11 cellular contexts compared by ENCODE assay signal in genomic region chr2:23524261-23524706, GRCh38.
DNase-seq lines count a peak whose midpoint lies in the region; ATAC-seq and TF ChIP-seq lines count a peak whose summit lies in the region.
"Had no signal": no experiment of that assay in that cellular context is flagged by ENCODE, and none has a peak within 500 bp of the region (broad histone marks: within the 10 kb centered on the region; RNA-seq: fewer than 3 reads in every experiment).

No MANE protein-coding gene starts in this region.

- H3K4me3 ChIP-seq in mesenchymal stem cell (ENCODE audit: insufficient read depth in 1 of 2, low read depth in 1 of 2, low read length in 2 of 2) (no peak overlapping the region), aorta (ENCODE audit: low read length in 2 of 2) (no peak overlapping the region)

- no peaks in the 10 kb centered on the region for H3K9me3 Mint-ChIP-seq in chondrocyte (ENCODE audit: low read depth)
- H3K9me3 Mint-ChIP-seq: activated T-cell treated with anti-CD3 and anti-CD28 coated beads, Interleukin-2, amount 50 U/mL, for 4 hours had no signal

- ATAC-seq in Right ventricle myocardium inferior (peak; percentile 27), aorta (ENCODE audit: low FRiP score) (peak; percentile 75)
- ATAC-seq: activated T-cell treated with anti-CD3 and anti-CD28 coated beads, Interleukin-2, amount 50 U/mL, for 4 hours had no signal

- no peaks in the 10 kb centered on the region for H3K9me3 ChIP-seq in mesenchymal stem cell (ENCODE audit: control insufficient read depth, low read length)
- H3K9me3 ChIP-seq in aorta (ENCODE audit: control insufficient read depth, low read length) = no peaks in the 10 kb centered on the region

- H3K18ac ChIP-seq in mesenchymal stem cell (ENCODE audit: low read depth in 1 of 2, low read length in 2 of 2) = no peak overlapping the region

- no peak overlapping the region for H2AK5ac ChIP-seq in mesenchymal stem cell (ENCODE audit: low read length, severe bottlenecking)

- H2AFZ ChIP-seq in mesenchymal stem cell (ENCODE audit: low read depth, low read length) = no peak overlapping the region

- no peak overlapping the region for H4K91ac ChIP-seq in mesenchymal stem cell (ENCODE audit: low read length)

- intact Hi-C loops in Right ventricle myocardium inferior (cut with DNase I) = no loop called here
- intact Hi-C loops in cardiac septum (cut with DNase I) = no loop called here
- intact Hi-C loops in aorta (cut with DNase I) = loop anchor here in 1 of 2 donors (5.0 kb wide), 1 partner anchor 43 kb away; no protein-coding TSS in a partner anchor

- H3K27me3 ChIP-seq in mesenchymal stem cell (ENCODE audit: control insufficient read depth in 1 of 2, insufficient read depth in 1 of 2, low read length in 2 of 2) = no peaks in the 10 kb centered on the region
- no peaks in the 10 kb centered on the region for H3K27me3 ChIP-seq in aorta (ENCODE audit: control insufficient read depth in 1 of 2, insufficient read depth in 2 of 2, low read length in 1 of 2)

- no peaks in the 10 kb centered on the region for H3K36me3 Mint-ChIP-seq in chondrocyte (ENCODE audit: low read depth)

- H3K36me3 ChIP-seq in mesenchymal stem cell (ENCODE audit: control insufficient read depth in 1 of 2, insufficient read depth in 2 of 2, low read depth in 1 of 2, low read length in 2 of 2) (no peaks in the 10 kb centered on the region), aorta (ENCODE audit: control insufficient read depth in 1 of 2, insufficient read depth in 2 of 2, low read length in 1 of 2) (no peaks in the 10 kb centered on the region)

- WGBS in mesenchymal stem cell = 83% methylated on average over 19 of the region's 19 CpGs
- 9 to 10% methylated on average over 19 of the region's 19 CpGs for WGBS in aorta, 2 donors

- no peak overlapping the region for H4K8ac ChIP-seq in mesenchymal stem cell (ENCODE audit: low read length)

- H3K79me1 ChIP-seq in mesenchymal stem cell (replicated peaks; ENCODE audit: low read length, poor library complexity, severe bottlenecking) = peaks cover 2% of the 10 kb centered on the region

- TF ChIP-seq CTCF in chondrocyte (IDR thresholded peaks at IDR 0.05) = no peak

- H2BK15ac ChIP-seq in mesenchymal stem cell (ENCODE audit: low read depth, poor library complexity, severe bottlenecking) = no peak overlapping the region

- DNase-seq in Right ventricle myocardium inferior (ENCODE audit: missing footprints) (no peak), cardiac septum (ENCODE audit: low spot score) (no peak), chondrocyte (ENCODE audit: low spot score) (peak; percentile 78), mesenchymal stem cell (peak; percentile 20), aorta (peak; percentile 83 to 91), NCI-H1417 treated with DMSO at 0.1 percent for 48 hours (lab: John Stamatoyannopoulos, UW) (no peak), mucosa of gallbladder (ENCODE audit: low spot score) (no peak)
- DNase-seq in activated CD8-positive, alpha-beta memory T cell treated with anti-CD3 and anti-CD28 coated beads, Interleukin-2, amount 50 U/mL, for 48 hours = no peak
- DNase-seq: activated T-cell treated with anti-CD3 and anti-CD28 coated beads, Interleukin-2, amount 50 U/mL, for 4 hours had no signal

- no peak overlapping the region for H2BK5ac ChIP-seq in mesenchymal stem cell (ENCODE audit: low read depth, low read length, poor library complexity, severe bottlenecking)

- H3K27ac Mint-ChIP-seq in chondrocyte (ENCODE audit: unreplicated experiment) = peak overlapping the region; percentile 87
- H3K27ac Mint-ChIP-seq: B cell had no signal

- H3K9ac ChIP-seq in mesenchymal stem cell (ENCODE audit: low read length) = no peak overlapping the region

- no peak overlapping the region for H2BK12ac ChIP-seq in mesenchymal stem cell (ENCODE audit: low read length in 2 of 2)

- H3K4me3 Mint-ChIP-seq in chondrocyte (ENCODE audit: unreplicated experiment) = peak overlapping the region; percentile 15
- H3K4me3 Mint-ChIP-seq: activated T-cell treated with anti-CD3 and anti-CD28 coated beads, Interleukin-2, amount 50 U/mL, for 4 hours; B cell had no signal

- H3K4me1 Mint-ChIP-seq in chondrocyte (ENCODE audit: low read depth) = peaks cover 23% of the 10 kb centered on the region
- H3K4me1 Mint-ChIP-seq: B cell had no signal

- H3K14ac ChIP-seq in mesenchymal stem cell (ENCODE audit: low read length in 2 of 2) = no peak overlapping the region

- no peak overlapping the region for H3K4me2 ChIP-seq in mesenchymal stem cell (ENCODE audit: low read length, poor library complexity, severe bottlenecking)

- H3K4ac ChIP-seq in mesenchymal stem cell (ENCODE audit: low read depth in 1 of 2, low read length in 2 of 2) = peak overlapping the region in 1 of 2 experiments; percentile 35

- peaks cover 39% of the 10 kb centered on the region for H3K4me1 ChIP-seq in mesenchymal stem cell (ENCODE audit: control insufficient read depth, insufficient read depth, low read depth, low read length)
- no peaks in the 10 kb centered on the region for H3K4me1 ChIP-seq in aorta (ENCODE audit: control insufficient read depth in 1 of 2, insufficient read depth in 2 of 2, low read length in 2 of 2)

- no peaks in the 10 kb centered on the region for H3K27me3 Mint-ChIP-seq in chondrocyte (ENCODE audit: low read depth)
- H3K27me3 Mint-ChIP-seq: B cell had no signal

- no peak overlapping the region for H3K23ac ChIP-seq in mesenchymal stem cell (ENCODE audit: low read length in 2 of 2)

- H3K27ac ChIP-seq in mesenchymal stem cell (ENCODE audit: low read length, poor library complexity, severe bottlenecking) (no peak overlapping the region), aorta (ENCODE audit: low read depth in 1 of 2, low read length in 2 of 2) (peak overlapping the region; percentile 80 to 86)
- H3K27ac ChIP-seq: HL-60 had no signal

- H2BK120ac ChIP-seq in mesenchymal stem cell (ENCODE audit: low read depth, low read length) = no peak overlapping the region

Comparison
In these comparisons a context has a peak if more than half of its experiments do, and no peak if none do; other contexts are left out.
1. DNase-seq: peak in chondrocyte (single experiment), mesenchymal stem cell (single experiment) and aorta (2 of 2); none in Right ventricle myocardium inferior (single experiment), cardiac septum (single experiment), activated CD8-positive, alpha-beta memory T cell treated with anti-CD3 and anti-CD28 coated beads, Interleukin-2, amount 50 U/mL, for 48 hours (single experiment), NCI-H1417 treated with DMSO at 0.1 percent for 48 hours (single experiment) and mucosa of gallbladder (single experiment).